Comparison of ENCODE assay signal across 8 cellular contexts in the genomic region with DNA sequence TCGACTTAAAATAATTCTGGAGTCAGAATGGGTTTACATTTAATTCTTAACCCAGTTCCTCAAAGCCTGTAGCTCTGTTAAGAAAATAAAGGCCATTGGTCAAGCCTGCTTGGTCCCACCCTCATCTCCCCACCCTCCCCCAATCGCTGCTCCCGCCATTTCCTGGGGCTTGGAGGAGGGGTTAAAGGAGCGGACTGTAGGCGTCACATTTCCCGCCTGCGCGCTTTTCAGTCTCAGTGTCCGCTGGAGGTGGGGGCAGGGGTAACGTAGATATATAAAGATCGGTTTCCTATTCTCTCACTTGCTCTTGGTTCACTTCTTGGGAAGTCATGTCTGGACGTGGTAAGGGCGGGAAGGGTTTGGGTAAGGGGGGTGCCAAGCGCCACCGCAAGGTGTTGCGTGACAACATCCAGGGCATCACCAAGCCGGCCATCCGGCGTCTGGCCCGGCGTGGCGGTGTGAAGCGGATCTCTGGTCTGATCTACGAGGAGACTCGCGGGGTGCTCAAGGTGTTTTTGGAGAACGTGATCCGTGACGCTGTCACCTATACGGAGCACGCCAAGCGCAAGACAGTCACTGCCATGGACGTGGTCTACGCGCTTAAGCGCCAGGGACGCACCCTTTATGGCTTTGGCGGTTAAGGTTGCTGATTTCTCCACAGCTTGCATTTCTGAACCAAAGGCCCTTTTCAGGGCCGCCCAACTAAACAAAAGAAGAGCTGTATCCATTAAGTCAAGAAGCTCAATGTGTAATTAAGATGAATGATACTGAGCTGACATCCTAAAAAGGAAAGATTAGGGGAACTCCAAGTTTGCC. TPM values are rescaled to one million over a fixed set of nuclear protein-coding genes. Genes with fewer than 3 reads are reported as not detected.
DNase-seq lines count a peak whose midpoint lies in the region; ATAC-seq and TF ChIP-seq lines count a peak whose summit lies in the region.

No MANE protein-coding gene starts in this region.

- H3K27me3 Mint-ChIP-seq in glutamatergic neuron (ENCODE audit: unreplicated experiment) (peaks cover 5% of the 10 kb centered on the region), osteocyte (ENCODE audit: unreplicated experiment) (no peaks in the 10 kb centered on the region)

- TF ChIP-seq POLR2A in tibial nerve (IDR thresholded peaks at IDR 0.05): peak; percentile 68 to 74

- H3K27ac ChIP-seq in tibial nerve: peak overlapping the region; percentile 90 to 99 (median 98)

- 0 to 1% methylated on average over 39 of the region's 39 CpGs for WGBS in tibial nerve, 2 donors

- H3K9me3 ChIP-seq in tibial nerve: no peaks in the 10 kb centered on the region

- peaks cover 4 to 28% of the 10 kb centered on the region in 2 donors for H3K36me3 Mint-ChIP-seq in activated naive CD4-positive, alpha-beta T cell treated with anti-CD3 and anti-CD28 coated beads, Interleukin-2, amount 50 U/mL, for 72 hours
- H3K36me3 Mint-ChIP-seq in glutamatergic neuron (ENCODE audit: unreplicated experiment) (no peaks in the 10 kb centered on the region), osteocyte (ENCODE audit: unreplicated experiment) (no peaks in the 10 kb centered on the region)

- POLR2A ChIA-PET in GM10248 (lab: Yijun Ruan, JAX): interaction anchor here (0.5 to 4.4 kb wide), 27 partner anchors 10 to 1871 kb away, joined by 3 to 120 read pairs (median 6); a partner anchor contains a TSS

- peaks cover 0 to 8% of the 10 kb centered on the region in 2 donors for H3K9me3 Mint-ChIP-seq in activated naive CD4-positive, alpha-beta T cell treated with anti-CD3 and anti-CD28 coated beads, Interleukin-2, amount 50 U/mL, for 72 hours
- H3K9me3 Mint-ChIP-seq in glutamatergic neuron (ENCODE audit: unreplicated experiment) (peaks cover 11% of the 10 kb centered on the region), osteocyte (ENCODE audit: unreplicated experiment) (no peaks in the 10 kb centered on the region)

- H3K27me3 ChIP-seq in tibial nerve: no peaks in the 10 kb centered on the region

- ATAC-seq in HG02623 (IDR thresholded peaks at IDR 0.05; ENCODE audit: unreplicated experiment): peak; percentile 59
- peak; percentile 83 for ATAC-seq in SK-N-SH treated with all-trans-retinoic acid at 6 μM for 48 hours
- ATAC-seq in activated naive CD4-positive, alpha-beta T cell treated with anti-CD3 and anti-CD28 coated beads, Interleukin-2, amount 50 U/mL, for 72 hours: peak; percentile 65

- peak overlapping the region; percentile 97 to 100 for H3K27ac Mint-ChIP-seq in activated naive CD4-positive, alpha-beta T cell treated with anti-CD3 and anti-CD28 coated beads, Interleukin-2, amount 50 U/mL, for 72 hours
- H3K27ac Mint-ChIP-seq in glutamatergic neuron (ENCODE audit: unreplicated experiment) (peak overlapping the region; percentile 98), osteocyte (ENCODE audit: unreplicated experiment) (peak overlapping the region; percentile 100)

- DNase-seq in GM10248 (ENCODE audit: extremely low spot score): peak; percentile 90
- DNase-seq in NCI-H1105 (lab: John Stamatoyannopoulos, UW): peak; percentile 97
- DNase-seq in activated naive CD4-positive, alpha-beta T cell treated with anti-CD3 and anti-CD28 coated beads, Interleukin-2, amount 50 U/mL, for 72 hours (ENCODE audit: low spot score in 2 of 2): peak; percentile 83 to 91
- peak; percentile 91 for DNase-seq in glutamatergic neuron
- peak; percentile 95 for DNase-seq in osteocyte (ENCODE audit: extremely low spot score, unreplicated experiment)
- DNase-seq in tibial nerve (ENCODE audit: low spot score in 2 of 2): peak; percentile 86 to 89

- no peaks in the 10 kb centered on the region for H3K36me3 ChIP-seq in tibial nerve

- H3K4me1 Mint-ChIP-seq in glutamatergic neuron (ENCODE audit: low read depth, unreplicated experiment) (no peaks in the 10 kb centered on the region), osteocyte (ENCODE audit: unreplicated experiment) (peaks cover 29% of the 10 kb centered on the region)

- TF ChIP-seq EP300 in tibial nerve (IDR thresholded peaks at IDR 0.05): peak in 1 of 2 donors; percentile 89

- H3K4me3 Mint-ChIP-seq in glutamatergic neuron (ENCODE audit: unreplicated experiment): peak overlapping the region; percentile 99
- peak overlapping the region; percentile 97 for H3K4me3 Mint-ChIP-seq in osteocyte (ENCODE audit: unreplicated experiment)

- peak overlapping the region; percentile 58 to 76 (median 66) for H3K4me3 ChIP-seq in tibial nerve

- TF ChIP-seq CTCF in GM10248 (IDR thresholded peaks at IDR 0.05; ENCODE audit: control extremely low read depth, extremely low read depth, low read depth, missing control alignments) (no peak), glutamatergic neuron (IDR thresholded peaks at IDR 0.05; ENCODE audit: partially characterized antibody, unreplicated experiment) (no peak), osteocyte (IDR thresholded peaks at IDR 0.05) (no peak), tibial nerve (IDR thresholded peaks at IDR 0.05) (no peak)

- H3K4me1 ChIP-seq in tibial nerve: peaks cover 0 to 27% (median 0%) of the 10 kb centered on the region in 4 donors

- CTCF ChIA-PET in GM10248 (lab: Yijun Ruan, JAX): interaction anchor here (1.0 to 16.0 kb wide), 11 partner anchors 10 to 136 kb away, joined by 3 to 163 read pairs (median 4); a partner anchor contains a TSS

TF ChIP-seq in SK-N-SH treated with all-trans-retinoic acid at 6 μM for 48 hours, 23 proteins besides CTCF, POLR2A, EP300 and RAD21:
- TF ChIP-seq GLIS3 (CRISPR knock-in tag; IDR thresholded peaks at IDR 0.05) (0 out of 2 replicates have a peak, but pooled peaks have one; percentile 29), ARNTL (CRISPR knock-in tag; IDR thresholded peaks at IDR 0.05; ENCODE audit: borderline replicate concordance, low read depth) (no peak), PATZ1 (CRISPR knock-in tag; IDR thresholded peaks at IDR 0.05; ENCODE audit: borderline replicate concordance) (0 out of 2 replicates have a peak, but pooled peaks have one; percentile 22)

RNA-seq across cellular contexts. Expression of gene TRIM38, which starts 59.0 kb away (rescaled TPM):
- total RNA-seq in activated naive CD4-positive, alpha-beta T cell treated with anti-CD3 and anti-CD28 coated beads, Interleukin-2, amount 50 U/mL, for 72 hours: 10 to 100 TPM; 37.7 to 39.8 TPM
- total RNA-seq in glutamatergic neuron (ENCODE audit: unreplicated experiment): 0.05 TPM
- total RNA-seq in osteocyte: 8.0 and 8.4 TPM in 2 replicates
- total RNA-seq in tibial nerve: 10 to 100 TPM in 2 of 4 donors, 1 to 10 TPM in 2; 8.8 to 12.2 (median 9.5) TPM

Comparison
In these comparisons a context has a peak if more than half of its experiments do, and no peak if none do; other contexts are left out.
1. Peak in every context shown above with its lines: DNase-seq, ATAC-seq, H3K4me3 ChIP-seq and H3K27ac ChIP-seq.